27 cellular contexts compared by ENCODE assay signal in the genomic region with DNA sequence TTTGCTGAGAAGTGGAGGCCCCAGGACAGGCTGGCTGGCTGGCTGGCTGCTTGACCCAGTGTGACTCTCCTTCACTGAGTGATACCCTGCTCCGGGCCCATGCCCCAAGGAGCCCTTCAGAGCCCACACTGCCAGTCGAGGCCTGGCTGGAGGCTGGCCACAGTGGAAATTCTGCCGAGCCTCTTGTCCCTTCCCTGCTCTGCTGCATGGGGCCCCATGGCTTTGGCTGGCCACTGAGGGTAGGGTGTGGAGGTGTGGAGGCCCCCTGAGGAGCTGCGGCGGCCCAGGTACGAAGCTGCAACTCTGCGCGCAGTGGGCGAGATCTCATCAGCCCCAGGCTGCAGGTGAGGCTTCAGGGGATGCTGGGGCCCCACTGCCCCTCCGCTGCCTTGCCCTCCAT.
"Had no signal": no experiment of that assay in that cellular context is flagged by ENCODE, and none has a peak within 500 bp of the region (broad histone marks: within the 10 kb centered on the region; RNA-seq: fewer than 3 reads in every experiment).

No MANE protein-coding gene starts in this region.

- DNase-seq: hippocampal formation; left colon; lower lobe of right lung; mammary epithelial cell; mesenchymal stem cell; naive thymus-derived CD8-positive, alpha-beta T cell; occipital lobe; stimulated activated CD4-positive, alpha-beta T cell treated with anti-CD3 and anti-CD28 coated beads, Interleukin-12 subunit alpha, Interleukin-12 subunit beta, amount 100 ng/mL, for 4 hours; stimulated activated CD4-positive, alpha-beta T cell treated with anti-CD3 and anti-CD28 coated beads, Interleukin-15, amount 100 ng/mL, for 24 hours; stimulated activated CD4-positive, alpha-beta T cell treated with anti-CD3 and anti-CD28 coated beads, Interleukin-2, amount 100 ng/mL, for 24 hours; stimulated activated CD4-positive, alpha-beta T cell treated with anti-CD3 and anti-CD28 coated beads, Interleukin-4, amount 100 ng/mL, for 1 hour; stimulated activated naive CD4-positive, alpha-beta T cell; tibial artery; upper lobe of right lung had no signal

- H3K27ac Mint-ChIP-seq: nephron; progenitor cell of endocrine pancreas; stimulated activated naive CD8-positive, alpha-beta T cell treated with anti-CD3 and anti-CD28 coated beads, Interleukin-15, Interleukin-2, amounts not matched to agents 100 ng/mL and 50 ng/mL, for 24 hours had no signal

- H3K9me3 Mint-ChIP-seq: naive thymus-derived CD8-positive, alpha-beta T cell; nephron; neural crest cell; stimulated activated naive CD8-positive, alpha-beta T cell treated with anti-CD3 and anti-CD28 coated beads, Interleukin-15, Interleukin-2, amounts not matched to agents 100 ng/mL and 50 ng/mL, for 24 hours had no signal

- H3K27me3 ChIP-seq: left lung, ovary, right atrium auricular region, suprapubic skin, tibial artery, upper lobe of right lung had no signal

- H3K36me3 ChIP-seq: ovary had no signal

- H3K4me3 ChIP-seq: left lung, lower lobe of right lung, ovary, right atrium auricular region, skin epidermis, suprapubic skin, thoracic aorta, tibial artery, upper lobe of right lung had no signal

- H3K27ac ChIP-seq: left lung, lower lobe of right lung, ovary, right atrium auricular region, suprapubic skin, thoracic aorta, tibial artery, upper lobe of right lung had no signal

- H3K4me3 Mint-ChIP-seq: naive thymus-derived CD8-positive, alpha-beta T cell; nephron; neural crest cell; stimulated activated naive CD8-positive, alpha-beta T cell treated with anti-CD3 and anti-CD28 coated beads, Interleukin-15, Interleukin-2, amounts not matched to agents 100 ng/mL and 50 ng/mL, for 24 hours had no signal

- H3K9me3 ChIP-seq: left lung, lower lobe of right lung, neutrophil, ovary, right atrium auricular region, suprapubic skin, thoracic aorta, tibial artery, upper lobe of right lung had no signal

- ATAC-seq: left colon; left lung; lower lobe of right lung; naive thymus-derived CD8-positive, alpha-beta T cell; sciatic nerve; upper lobe of right lung had no signal

- FAIRE-seq: keratinocyte had no signal
